In the genomic region with DNA sequence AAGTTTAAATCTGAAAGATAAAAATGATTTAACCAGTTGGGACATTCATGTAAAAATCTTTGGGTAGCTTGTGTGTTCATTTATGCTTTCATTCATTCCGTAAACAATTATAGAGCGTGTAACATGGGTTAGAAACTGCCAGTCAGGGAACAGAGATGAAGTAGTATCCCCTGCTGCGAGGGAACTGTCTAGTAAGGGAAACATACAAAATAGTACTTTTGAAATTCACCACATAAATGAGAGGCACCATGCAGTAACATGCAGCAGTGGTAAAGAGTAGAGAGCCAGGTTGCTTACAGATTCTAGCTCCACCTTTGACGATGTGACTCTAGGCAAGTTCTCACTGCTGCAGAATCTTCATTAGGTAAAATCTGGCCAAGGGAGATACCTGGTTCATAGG, we compare ENCODE assay signal across 1 cellular context.
TF ChIP-seq lines count a peak whose summit lies in the region.

No MANE protein-coding gene starts in this region.

TF ChIP-seq in GM12878, 131 proteins besides CTCF, POLR2A, EP300 and RAD21:
- TF ChIP-seq CBX5 (IDR thresholded peaks at IDR 0.05; ENCODE audit: low read depth) (no peak), E2F4 (IDR thresholded peaks at IDR 0.05; ENCODE audit: low read depth, low read length) (no peak), SRF (IDR thresholded peaks at IDR 0.05; ENCODE audit: low read depth in 2 of 2, low read length in 2 of 2) (no peak), HDAC2 (IDR thresholded peaks at IDR 0.05) (no peak), BCLAF1 (IDR thresholded peaks at IDR 0.05) (no peak), BMI1 (IDR thresholded peaks at IDR 0.05; ENCODE audit: borderline replicate concordance) (no peak), SKIL (IDR thresholded peaks at IDR 0.05; ENCODE audit: low read depth, poor library complexity, severe bottlenecking) (no peak), PBX3 (IDR thresholded peaks at IDR 0.05; ENCODE audit: insufficient replicate concordance, low read depth, low read length) (no peak), IKZF2 (IDR thresholded peaks at IDR 0.05) (no peak), ZNF622 (IDR thresholded peaks at IDR 0.05) (no peak), SMC3 (IDR thresholded peaks at IDR 0.05; ENCODE audit: borderline replicate concordance, low read length) (no peak), MYB (IDR thresholded peaks at IDR 0.05; ENCODE audit: borderline replicate concordance, low read depth, low read length) (no peak), ZBTB11 (CRISPR knock-in tag; IDR thresholded peaks at IDR 0.05) (no peak), STAT1 (conservative IDR thresholded peaks at IDR 0.05) (no peak), TBL1XR1 (IDR thresholded peaks at IDR 0.05; ENCODE audit: low read depth, low read length) (no peak)
- TF ChIP-seq, protein P1, sequence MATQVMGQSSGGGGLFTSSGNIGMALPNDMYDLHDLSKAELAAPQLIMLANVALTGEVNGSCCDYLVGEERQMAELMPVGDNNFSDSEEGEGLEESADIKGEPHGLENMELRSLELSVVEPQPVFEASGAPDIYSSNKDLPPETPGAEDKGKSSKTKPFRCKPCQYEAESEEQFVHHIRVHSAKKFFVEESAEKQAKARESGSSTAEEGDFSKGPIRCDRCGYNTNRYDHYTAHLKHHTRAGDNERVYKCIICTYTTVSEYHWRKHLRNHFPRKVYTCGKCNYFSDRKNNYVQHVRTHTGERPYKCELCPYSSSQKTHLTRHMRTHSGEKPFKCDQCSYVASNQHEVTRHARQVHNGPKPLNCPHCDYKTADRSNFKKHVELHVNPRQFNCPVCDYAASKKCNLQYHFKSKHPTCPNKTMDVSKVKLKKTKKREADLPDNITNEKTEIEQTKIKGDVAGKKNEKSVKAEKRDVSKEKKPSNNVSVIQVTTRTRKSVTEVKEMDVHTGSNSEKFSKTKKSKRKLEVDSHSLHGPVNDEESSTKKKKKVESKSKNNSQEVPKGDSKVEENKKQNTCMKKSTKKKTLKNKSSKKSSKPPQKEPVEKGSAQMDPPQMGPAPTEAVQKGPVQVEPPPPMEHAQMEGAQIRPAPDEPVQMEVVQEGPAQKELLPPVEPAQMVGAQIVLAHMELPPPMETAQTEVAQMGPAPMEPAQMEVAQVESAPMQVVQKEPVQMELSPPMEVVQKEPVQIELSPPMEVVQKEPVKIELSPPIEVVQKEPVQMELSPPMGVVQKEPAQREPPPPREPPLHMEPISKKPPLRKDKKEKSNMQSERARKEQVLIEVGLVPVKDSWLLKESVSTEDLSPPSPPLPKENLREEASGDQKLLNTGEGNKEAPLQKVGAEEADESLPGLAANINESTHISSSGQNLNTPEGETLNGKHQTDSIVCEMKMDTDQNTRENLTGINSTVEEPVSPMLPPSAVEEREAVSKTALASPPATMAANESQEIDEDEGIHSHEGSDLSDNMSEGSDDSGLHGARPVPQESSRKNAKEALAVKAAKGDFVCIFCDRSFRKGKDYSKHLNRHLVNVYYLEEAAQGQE (IDR thresholded peaks at IDR 0.05; ENCODE audit: low read depth, low read length) = no peak
